Comparison of ENCODE assay signal across 1 cellular context in the genomic region with DNA sequence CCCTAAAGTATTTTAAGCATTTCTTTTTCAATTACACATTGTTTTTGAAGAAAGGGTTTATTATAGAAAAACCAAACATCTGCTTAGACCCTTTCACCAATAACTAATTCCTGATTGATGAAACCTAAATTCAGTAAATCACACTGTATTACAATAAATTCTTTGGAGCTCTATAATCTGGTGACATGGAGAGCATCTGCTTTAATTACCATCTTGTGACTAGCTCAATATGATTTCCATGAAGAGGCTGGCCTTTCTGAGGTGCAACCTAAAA.
TF ChIP-seq lines count a peak whose summit lies in the region.

No MANE protein-coding gene starts in this region.

TF ChIP-seq in GM12878, 131 proteins besides CTCF, POLR2A, EP300 and RAD21 (continued from another document):
- TF ChIP-seq, protein P1, sequence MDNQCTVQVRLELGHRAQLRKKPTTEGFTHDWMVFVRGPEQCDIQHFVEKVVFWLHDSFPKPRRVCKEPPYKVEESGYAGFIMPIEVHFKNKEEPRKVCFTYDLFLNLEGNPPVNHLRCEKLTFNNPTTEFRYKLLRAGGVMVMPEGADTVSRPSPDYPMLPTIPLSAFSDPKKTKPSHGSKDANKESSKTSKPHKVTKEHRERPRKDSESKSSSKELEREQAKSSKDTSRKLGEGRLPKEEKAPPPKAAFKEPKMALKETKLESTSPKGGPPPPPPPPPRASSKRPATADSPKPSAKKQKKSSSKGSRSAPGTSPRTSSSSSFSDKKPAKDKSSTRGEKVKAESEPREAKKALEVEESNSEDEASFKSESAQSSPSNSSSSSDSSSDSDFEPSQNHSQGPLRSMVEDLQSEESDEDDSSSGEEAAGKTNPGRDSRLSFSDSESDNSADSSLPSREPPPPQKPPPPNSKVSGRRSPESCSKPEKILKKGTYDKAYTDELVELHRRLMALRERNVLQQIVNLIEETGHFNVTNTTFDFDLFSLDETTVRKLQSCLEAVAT (IDR thresholded peaks at IDR 0.05), result no peak
- TF ChIP-seq, protein P2, sequence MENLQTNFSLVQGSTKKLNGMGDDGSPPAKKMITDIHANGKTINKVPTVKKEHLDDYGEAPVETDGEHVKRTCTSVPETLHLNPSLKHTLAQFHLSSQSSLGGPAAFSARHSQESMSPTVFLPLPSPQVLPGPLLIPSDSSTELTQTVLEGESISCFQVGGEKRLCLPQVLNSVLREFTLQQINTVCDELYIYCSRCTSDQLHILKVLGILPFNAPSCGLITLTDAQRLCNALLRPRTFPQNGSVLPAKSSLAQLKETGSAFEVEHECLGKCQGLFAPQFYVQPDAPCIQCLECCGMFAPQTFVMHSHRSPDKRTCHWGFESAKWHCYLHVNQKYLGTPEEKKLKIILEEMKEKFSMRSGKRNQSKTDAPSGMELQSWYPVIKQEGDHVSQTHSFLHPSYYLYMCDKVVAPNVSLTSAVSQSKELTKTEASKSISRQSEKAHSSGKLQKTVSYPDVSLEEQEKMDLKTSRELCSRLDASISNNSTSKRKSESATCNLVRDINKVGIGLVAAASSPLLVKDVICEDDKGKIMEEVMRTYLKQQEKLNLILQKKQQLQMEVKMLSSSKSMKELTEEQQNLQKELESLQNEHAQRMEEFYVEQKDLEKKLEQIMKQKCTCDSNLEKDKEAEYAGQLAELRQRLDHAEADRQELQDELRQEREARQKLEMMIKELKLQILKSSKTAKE (IDR thresholded peaks at IDR 0.05; ENCODE audit: low read depth, poor library complexity, severe bottlenecking), result no peak
- TF ChIP-seq CREB1 (IDR thresholded peaks at IDR 0.05; ENCODE audit: low read depth) (no peak), HCFC1 (IDR thresholded peaks at IDR 0.05; ENCODE audit: low read length) (no peak), NBN (IDR thresholded peaks at IDR 0.05) (no peak), YBX1 (IDR thresholded peaks at IDR 0.05) (no peak), HDAC2 (IDR thresholded peaks at IDR 0.05) (no peak), ZNF24 (IDR thresholded peaks at IDR 0.05) (no peak)
